ENCODE assay signal across 11 cellular contexts in the genomic region with DNA sequence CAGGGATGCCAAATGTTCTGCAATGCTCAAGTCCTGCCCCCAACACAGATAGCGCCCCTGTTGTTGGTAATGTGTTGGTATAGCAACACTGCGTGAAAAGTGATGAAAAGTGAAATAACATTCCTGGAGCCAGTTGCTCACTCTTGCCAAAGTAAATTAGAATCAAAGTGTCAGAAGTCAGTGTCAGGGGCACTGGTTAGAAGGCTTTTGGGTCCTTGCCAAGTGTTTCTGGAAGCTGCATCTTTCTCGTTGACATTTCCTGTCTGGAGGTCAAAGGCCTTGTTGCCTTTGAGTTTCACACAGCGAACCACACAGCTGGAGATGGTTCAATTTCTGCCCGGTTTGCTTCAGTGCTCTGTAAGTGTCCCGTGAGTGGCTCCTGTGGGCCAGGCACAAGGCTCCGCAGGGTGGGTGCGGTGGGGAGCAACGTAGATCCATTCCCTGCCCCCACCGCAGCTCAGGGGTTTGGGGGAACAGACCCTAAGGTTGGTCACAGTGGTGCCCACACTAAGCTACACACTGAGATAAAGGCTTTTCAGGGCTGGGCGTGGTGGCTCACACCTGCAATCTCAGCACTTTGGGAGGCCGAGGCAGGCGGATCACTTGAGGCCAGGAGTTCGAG. TPM values are rescaled to one million over a fixed set of nuclear protein-coding genes. Genes with fewer than 3 reads are reported as not detected.
DNase-seq lines count a peak whose midpoint lies in the region; TF ChIP-seq lines count a peak whose summit lies in the region.
"Had no signal": no experiment of that assay in that cellular context is flagged by ENCODE, and none has a peak within 500 bp of the region (broad histone marks: within the 10 kb centered on the region; RNA-seq: fewer than 3 reads in every experiment).

No MANE protein-coding gene starts in this region.

- H3K27me3 ChIP-seq in osteoblast (ENCODE audit: insufficient read depth, low read length) = no peaks in the 10 kb centered on the region
- no peaks in the 10 kb centered on the region for H3K27me3 ChIP-seq in effector memory CD4-positive, alpha-beta T cell (replicated peaks; ENCODE audit: control insufficient read depth, insufficient read depth, low read length, poor library complexity, severe bottlenecking)

- H3K36me3 ChIP-seq in osteoblast (ENCODE audit: insufficient read depth, low read length) = no peaks in the 10 kb centered on the region
- H3K36me3 ChIP-seq in effector memory CD4-positive, alpha-beta T cell (ENCODE audit: control insufficient read depth, insufficient read depth, low read length) = no peaks in the 10 kb centered on the region

- H3K9me3 ChIP-seq in osteoblast (ENCODE audit: low read depth, low read length) = no peaks in the 10 kb centered on the region
- H3K9me3 ChIP-seq in effector memory CD4-positive, alpha-beta T cell (ENCODE audit: control insufficient read depth, low read length) = no peaks in the 10 kb centered on the region

- H3K27ac ChIP-seq in osteoblast (ENCODE audit: low read depth, low read length) = no peak overlapping the region
- no peak overlapping the region for H3K27ac ChIP-seq in effector memory CD4-positive, alpha-beta T cell (ENCODE audit: insufficient read depth, low read length, poor library complexity, severe bottlenecking)

- H2AFZ ChIP-seq in osteoblast (ENCODE audit: low read length) = peak overlapping the region; percentile 47

- H3K4me2 ChIP-seq in osteoblast (ENCODE audit: insufficient read depth, low read length) = peak overlapping the region; percentile 32

- no peaks in the 10 kb centered on the region for H4K20me1 ChIP-seq in osteoblast (ENCODE audit: insufficient read depth, low read length)

- H3K4me1 ChIP-seq in osteoblast (ENCODE audit: insufficient read depth, low read length) = peaks cover 47% of the 10 kb centered on the region
- H3K4me1 ChIP-seq in effector memory CD4-positive, alpha-beta T cell (ENCODE audit: control insufficient read depth, insufficient read depth, low read length, poor library complexity, severe bottlenecking) = peaks cover 10% of the 10 kb centered on the region

- in situ Hi-C loops in astrocyte of the spinal cord (cut with HindIII; ENCODE audit: low sequenced_read_pairs) = no loop called here

- H3K4me3 ChIP-seq in astrocyte of the spinal cord (ENCODE audit: low read depth, low read length) = no peak overlapping the region
- H3K4me3 ChIP-seq in osteoblast (ENCODE audit: insufficient read depth, low read length) = no peak overlapping the region
- no peak overlapping the region for H3K4me3 ChIP-seq in effector memory CD4-positive, alpha-beta T cell (ENCODE audit: insufficient read depth, low read depth, low read length, poor library complexity, severe bottlenecking)

- DNase-seq in activated CD4-positive, alpha-beta T cell treated with anti-CD3 and anti-CD28 coated beads for 48 hours = peak; percentile 16
- no peak for DNase-seq in activated CD4-positive, alpha-beta T cell treated with anti-CD3 and anti-CD28 coated beads, Interleukin-2, amount 50 U/mL, for 48 hours
- DNase-seq in astrocyte of the spinal cord (ENCODE audit: low read depth, low spot score) = peak; percentile 53
- DNase-seq in osteoblast (ENCODE audit: insufficient read length, low spot score, missing footprints) = peak; percentile 80
- DNase-seq in hypothalamus (lab: John Stamatoyannopoulos, UW) = no peak
- no peak for DNase-seq in effector memory CD4-positive, alpha-beta T cell
- DNase-seq: activated CD4-positive, alpha-beta T cell treated with anti-CD3 and anti-CD28 coated beads, Interleukin-2, amount 50 U/mL, for 4 hours; hippocampal formation; NCI-H1105; occipital lobe; SHP77 treated with DMSO at 0.1 percent for 48 hours had no signal

- TF ChIP-seq CTCF in astrocyte of the spinal cord (IDR thresholded peaks at IDR 0.05; ENCODE audit: low read depth, low read length) = no peak
- no peak for TF ChIP-seq CTCF in osteoblast (IDR thresholded peaks at IDR 0.05; ENCODE audit: extremely low read depth, low read depth, low read length)

- H3K79me2 ChIP-seq in osteoblast (ENCODE audit: insufficient read depth, low read length) = peaks cover 3% of the 10 kb centered on the region

RNA-seq across cellular contexts. Expression of a gene that starts 3.6 kb away (rescaled TPM):
- total RNA-seq in osteoblast = 16.3 and 19.2 TPM in 2 replicates

RNA-seq across cellular contexts. Expression of a gene that starts 25.6 kb away (rescaled TPM):
- total RNA-seq in osteoblast = 3.2 and 3.3 TPM in 2 replicates

RNA-seq across cellular contexts. Expression of a gene that starts 37.1 kb away (rescaled TPM):
- total RNA-seq in osteoblast = 19.7 and 20.3 TPM in 2 replicates

RNA-seq across cellular contexts. Expression of a gene that starts 37.4 kb away (rescaled TPM):
- total RNA-seq in osteoblast = 240 and 278 TPM in 2 replicates

RNA-seq across cellular contexts. Expression of a gene that starts 47.4 kb away (rescaled TPM):
- 48.1 and 53.9 TPM in 2 replicates for total RNA-seq in osteoblast

Comparison
In these comparisons a context has a peak if more than half of its experiments do, and no peak if none do; other contexts are left out.
1. DNase-seq: peak in activated CD4-positive, alpha-beta T cell treated with anti-CD3 and anti-CD28 coated beads for 48 hours (single experiment), astrocyte of the spinal cord (single experiment) and osteoblast (single experiment); none in activated CD4-positive, alpha-beta T cell treated with anti-CD3 and anti-CD28 coated beads, Interleukin-2, amount 50 U/mL, for 48 hours (0 of 2), hypothalamus (0 of 51) and effector memory CD4-positive, alpha-beta T cell (0 of 3).